ENCODE assay signal across 8 cellular contexts in the genomic region with DNA sequence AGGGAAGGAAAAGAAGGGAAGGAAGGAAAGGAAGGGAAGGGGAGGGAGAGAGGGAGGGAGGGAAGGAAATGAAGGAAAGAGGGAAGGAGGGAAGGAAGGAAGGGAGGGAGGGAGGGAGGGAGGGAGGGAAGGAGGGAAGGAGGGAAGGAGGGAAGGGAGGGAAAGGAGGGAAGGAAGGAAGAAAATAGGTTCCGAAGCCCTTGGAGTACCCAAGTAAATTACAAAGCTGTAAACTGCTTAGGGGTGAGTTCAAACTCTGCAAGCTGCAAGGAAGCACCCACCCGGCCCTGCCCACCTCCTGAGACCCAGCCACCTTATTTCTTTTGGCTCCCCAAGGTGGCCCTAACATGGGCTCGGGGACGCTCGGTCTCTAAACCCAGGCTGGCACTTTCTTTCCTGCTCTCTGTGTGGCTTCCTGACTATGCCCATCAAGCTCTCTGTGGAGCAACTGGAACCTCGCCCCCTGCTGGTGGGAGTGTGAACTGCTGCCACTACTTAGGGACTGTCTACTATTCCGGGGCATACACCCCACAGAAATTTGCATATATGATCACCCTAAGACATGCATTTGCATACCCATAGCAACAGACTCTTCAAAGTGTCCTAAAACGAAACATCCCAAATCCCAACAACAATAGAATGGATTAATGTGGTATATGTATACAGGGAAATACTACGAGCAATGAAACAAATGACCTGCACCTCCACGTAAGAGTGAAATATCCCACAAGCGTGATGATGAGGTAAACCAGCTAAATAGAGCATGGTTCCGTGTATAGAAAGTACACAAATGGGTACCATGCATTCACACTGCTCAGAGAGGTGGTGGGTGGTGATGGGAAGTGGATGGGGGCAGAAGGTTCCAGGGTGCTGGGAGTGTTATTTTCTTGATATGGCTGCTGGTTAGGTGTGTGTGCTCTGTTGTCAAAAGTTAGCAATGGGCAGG.
DNase-seq lines count a peak whose midpoint lies in the region; ATAC-seq, FAIRE-seq and TF ChIP-seq lines count a peak whose summit lies in the region.

No MANE protein-coding gene starts in this region.

- H3K36me3 ChIP-seq in GM12878 (ENCODE audit: control insufficient read depth in 2 of 2, insufficient read depth in 2 of 2, low read length in 1 of 2) = no peaks in the 10 kb centered on the region

- TF ChIP-seq CTCF in GM12878 (IDR thresholded peaks at IDR 0.05 in 2 of 3, conservative IDR thresholded peaks at IDR 0.05 in 1 of 3; ENCODE audit: control insufficient read depth in 2 of 3, extremely low read depth in 1 of 3, insufficient read depth in 1 of 3, low read depth in 3 of 3, low read length in 3 of 3) = peak; percentile 48 to 83 (median 77)

- H3K9me3 Mint-ChIP-seq in stimulated activated effector memory CD8-positive, alpha-beta T cell treated with anti-CD3 and anti-CD28 coated beads, Interleukin-12 subunit alpha, Interleukin-12 subunit beta, amount 100 ng/mL, for 72 hours = no peaks in the 10 kb centered on the region

- TF ChIP-seq RAD21 in GM12878 (IDR thresholded peaks at IDR 0.05; ENCODE audit: insufficient read depth, low read depth, low read length) = peak; percentile 23; the same call in 1 of the 2 replicates

- POLR2A ChIA-PET in GM12878 (lab: Charles Lee) = no interaction called here

- peaks cover 20% of the 10 kb centered on the region for H3K4me1 Mint-ChIP-seq in stimulated activated effector memory CD8-positive, alpha-beta T cell treated with anti-CD3 and anti-CD28 coated beads, Interleukin-12 subunit alpha, Interleukin-12 subunit beta, amount 100 ng/mL, for 72 hours

- WGBS in GM12878 (ENCODE audit: insufficient coverage, insufficient replicate concordance, low lambda C conversion rate, missing lambda C conversion rate) = 17% methylated on average over 12 of the region's 12 CpGs

- intact Hi-C loops in GM12878 (cut with micrococcal nuclease; ENCODE audit: unreplicated experiment) = no loop called here

- no peak overlapping the region for H3K9ac ChIP-seq in GM12878 (ENCODE audit: control insufficient read depth, insufficient read depth, low read length)

- H2AFZ ChIP-seq in GM12878 (ENCODE audit: control insufficient read depth, low read depth, low read length) = no peak overlapping the region

- ATAC-seq in GM18511 (IDR thresholded peaks at IDR 0.05; ENCODE audit: unreplicated experiment) = peak; percentile 72
- peak; percentile 72 for ATAC-seq in HG03280 (IDR thresholded peaks at IDR 0.05; ENCODE audit: unreplicated experiment)
- ATAC-seq in GM12878 = peak; percentile 91
- peak; percentile 85 for ATAC-seq in stimulated activated effector memory CD8-positive, alpha-beta T cell treated with anti-CD3 and anti-CD28 coated beads, Interleukin-12 subunit alpha, Interleukin-12 subunit beta, amount 100 ng/mL, for 72 hours

- no peaks in the 10 kb centered on the region for H3K79me2 ChIP-seq in GM12878 (ENCODE audit: control insufficient read depth, insufficient read depth, low read length)

- TF ChIP-seq POLR2A in GM12878 (IDR thresholded peaks at IDR 0.05; ENCODE audit: low read depth, low read length) = no peak

- TF ChIP-seq EP300 in GM12878 (IDR thresholded peaks at IDR 0.05; ENCODE audit: borderline replicate concordance in 1 of 2, control insufficient read depth in 1 of 2, low read depth in 2 of 2, low read length in 2 of 2) = no peak

- H3K4me3 Mint-ChIP-seq in stimulated activated effector memory CD8-positive, alpha-beta T cell treated with anti-CD3 and anti-CD28 coated beads, Interleukin-12 subunit alpha, Interleukin-12 subunit beta, amount 100 ng/mL, for 72 hours = peak overlapping the region; percentile 23

- no peak overlapping the region for H3K27ac ChIP-seq in GM12878 (ENCODE audit: control insufficient read depth, insufficient read depth)

- FAIRE-seq in GM12878 (lab: Jason Lieb, UNC) = no peak

- no peak overlapping the region for H3K4me3 ChIP-seq in GM12878

- no peaks in the 10 kb centered on the region for H4K20me1 ChIP-seq in GM12878 (ENCODE audit: control insufficient read depth, insufficient read depth)

- RAD21 ChIA-PET in GM12878 (lab: Charles Lee; ENCODE audit: unreplicated experiment) = interaction anchor here (0.6 kb wide), 1 partner anchor 102 kb away, joined by 6 read pairs; no protein-coding TSS in a partner anchor

- peak; percentile 18 for DNase-seq in 8988T
- DNase-seq in T-helper 22 cell (ENCODE audit: low read depth) = peak; percentile 38
- no peak for DNase-seq in GM12878 (ENCODE audit: low read depth, low spot score)
- peak; percentile 7 for DNase-seq in medulla oblongata (ENCODE audit: extremely low spot score)
- peak; percentile 61 to 88 for DNase-seq in stimulated activated effector memory CD8-positive, alpha-beta T cell treated with anti-CD3 and anti-CD28 coated beads, Interleukin-12 subunit alpha, Interleukin-12 subunit beta, amount 100 ng/mL, for 72 hours (ENCODE audit: low spot score in 2 of 2)
- no peak for DNase-seq in NCI-H774 (lab: John Stamatoyannopoulos, UW)

- no peaks in the 10 kb centered on the region for H3K36me3 Mint-ChIP-seq in stimulated activated effector memory CD8-positive, alpha-beta T cell treated with anti-CD3 and anti-CD28 coated beads, Interleukin-12 subunit alpha, Interleukin-12 subunit beta, amount 100 ng/mL, for 72 hours

- no TSS peak for BruUV-seq in GM12878 (replicated peaks; lab: Mats Ljungman, UMichigan)

- no peaks in the 10 kb centered on the region for H3K27me3 ChIP-seq in GM12878 (replicated peaks in 1 of 2; ENCODE audit: control insufficient read depth in 2 of 2, insufficient read depth in 2 of 2, low read length in 1 of 2)

- SMC1A ChIA-PET in GM12878 (lab: Charles Lee; ENCODE audit: uncharacterized antibody, unreplicated experiment) = interaction anchor here (0.6 kb wide), 1 partner anchor 86 kb away, joined by 3 read pairs; no protein-coding TSS in a partner anchor

- CTCF ChIA-PET in GM12878 (lab: Yijun Ruan, JAX) = interaction anchor here (0.6 to 1.4 kb wide), 10 partner anchors 9 to 487 kb away, joined by 3 to 5 read pairs (median 3); no protein-coding TSS in a partner anchor

- no peaks in the 10 kb centered on the region for H3K4me1 ChIP-seq in GM12878 (ENCODE audit: control insufficient read depth, insufficient read depth, low read length)

- in situ Hi-C loops in GM12878 (cut with MboI) = no loop called here

- peak overlapping the region; percentile 26 for H3K27ac Mint-ChIP-seq in stimulated activated effector memory CD8-positive, alpha-beta T cell treated with anti-CD3 and anti-CD28 coated beads, Interleukin-12 subunit alpha, Interleukin-12 subunit beta, amount 100 ng/mL, for 72 hours

- no peak overlapping the region for H3K4me2 ChIP-seq in GM12878 (ENCODE audit: control insufficient read depth, insufficient read depth)

- H3K9me3 ChIP-seq in GM12878 (replicated peaks; ENCODE audit: control insufficient read depth, insufficient read depth, low read length) = no peaks in the 10 kb centered on the region

TF ChIP-seq in GM12878, 131 proteins besides CTCF, POLR2A, EP300 and RAD21:
- TF ChIP-seq SMC3 (IDR thresholded peaks at IDR 0.05; ENCODE audit: borderline replicate concordance, low read length) (peak; percentile 37; the same call in 1 of the 2 replicates), JUNB (IDR thresholded peaks at IDR 0.05) (peak; percentile 44), POU2F2 (IDR thresholded peaks at IDR 0.05; ENCODE audit: borderline replicate concordance, low read depth, low read length) (peak; percentile 75; the same call in 1 of the 3 replicates), HCFC1 (IDR thresholded peaks at IDR 0.05; ENCODE audit: low read length) (no peak), SUZ12 (IDR thresholded peaks at IDR 0.05; ENCODE audit: unreplicated experiment) (no peak)

Comparison
In these comparisons a context has a peak if more than half of its experiments do, and no peak if none do; other contexts are left out.
1. DNase-seq: peak in 8988T (single experiment), T-helper 22 cell (single experiment), medulla oblongata (single experiment) and stimulated activated effector memory CD8-positive, alpha-beta T cell treated with anti-CD3 and anti-CD28 coated beads, Interleukin-12 subunit alpha, Interleukin-12 subunit beta, amount 100 ng/mL, for 72 hours (2 of 2); none in GM12878 (single experiment) and NCI-H774 (single experiment).
2. Peak in every context shown above with its lines, with median percentiles within 50 percentile points of each other: ATAC-seq.